ENCODE assay signal across 22 cellular contexts in genomic region chr1:76125441-76126215, GRCh38. TPM values are rescaled to one million over a fixed set of nuclear protein-coding genes. Genes with fewer than 3 reads are reported as not detected.
"Had no signal": no experiment of that assay in that cellular context is flagged by ENCODE, and none has a peak within 500 bp of the region (broad histone marks: within the 10 kb centered on the region; RNA-seq: fewer than 3 reads in every experiment).

No MANE protein-coding gene starts in this region.

- H3K27ac Mint-ChIP-seq: activated T-helper 1 cell treated with anti-CD3 and anti-CD28 coated beads, Interleukin-12 subunit alpha, Interleukin-12 subunit beta, Interleukin-2, Interleukin-4 antibody, amounts not matched to agents 30 ng/mL and 10 ng/mL and 1 ng/mL, durations not matched to agents 14 hours and 24 hours and 36 hours; effector memory CD8-positive, alpha-beta T cell; memory B cell; natural killer cell; progenitor cell of endocrine pancreas; T-cell had no signal

- ATAC-seq: activated CD4-positive, CD25-positive, alpha-beta regulatory T cell treated with anti-CD3 and anti-CD28 coated beads, Interleukin-2, amount 50 U/mL, for 24 hours; effector memory CD8-positive, alpha-beta T cell; heart right ventricle; left lobe of liver; natural killer cell; stimulated activated naive CD8-positive, alpha-beta T cell treated with anti-CD3 and anti-CD28 coated beads, Interleukin-15, Interleukin-2, amounts not matched to agents 100 U/mL and 50 U/mL, for 24 hours; T-cell had no signal

- H3K36me3 ChIP-seq: heart right ventricle, right atrium auricular region had no signal

- H3K9me3 ChIP-seq: heart right ventricle, right atrium auricular region had no signal

- H3K4me3 ChIP-seq: heart right ventricle, right atrium auricular region had no signal

- H3K27me3 ChIP-seq: heart right ventricle, right atrium auricular region had no signal

- H3K4me1 Mint-ChIP-seq: natural killer cell, T-cell had no signal

- H3K4me3 Mint-ChIP-seq: activated T-helper 1 cell treated with anti-CD3 and anti-CD28 coated beads, Interleukin-12 subunit alpha, Interleukin-12 subunit beta, Interleukin-2, Interleukin-4 antibody, amounts not matched to agents 30 ng/mL and 10 ng/mL and 1 ng/mL, durations not matched to agents 14 hours and 24 hours and 36 hours; effector memory CD8-positive, alpha-beta T cell; memory B cell; natural killer cell; T-cell had no signal

- DNase-seq: activated CD4-positive, alpha-beta T cell treated with anti-CD3 and anti-CD28 coated beads, Interleukin-2, amount 50 U/mL, for 1 hour; activated CD8-positive, alpha-beta memory T cell treated with anti-CD3 and anti-CD28 coated beads for 24 hours; activated naive CD4-positive, alpha-beta T cell; anterior cingulate cortex; cerebellar nuclear complex; dermis blood vessel endothelial cell; effector memory CD8-positive, alpha-beta T cell; heart right ventricle; natural killer cell; occipital lobe; small intestine; stimulated activated CD4-positive, alpha-beta T cell treated with anti-CD3 and anti-CD28 coated beads, Interleukin-4, amount 100 ng/mL, for 4 hours; stimulated activated CD8-positive, alpha-beta memory T cell treated with anti-CD3 and anti-CD28 coated beads, Interleukin-4, amount 100 ng/mL, for 48 hours; stimulated activated naive CD8-positive, alpha-beta T cell treated with anti-CD3 and anti-CD28 coated beads, Interleukin-15, Interleukin-2, amounts not matched to agents 100 U/mL and 50 U/mL, for 24 hours; T-cell; T-helper 9 cell had no signal

- H3K36me3 Mint-ChIP-seq: natural killer cell, T-cell had no signal

- H3K27me3 Mint-ChIP-seq: progenitor cell of endocrine pancreas, T-cell had no signal

- H3K9me3 Mint-ChIP-seq: activated T-helper 1 cell treated with anti-CD3 and anti-CD28 coated beads, Interleukin-12 subunit alpha, Interleukin-12 subunit beta, Interleukin-2, Interleukin-4 antibody, amounts not matched to agents 30 ng/mL and 10 ng/mL and 1 ng/mL, durations not matched to agents 14 hours and 24 hours and 36 hours; effector memory CD8-positive, alpha-beta T cell; memory B cell; natural killer cell; T-cell had no signal

RNA-seq across cellular contexts. Expression of gene ST6GALNAC3, which starts 51.1 kb away (rescaled TPM):
- total RNA-seq: activated T-helper 1 cell treated with anti-CD3 and anti-CD28 coated beads, Interleukin-12 subunit alpha, Interleukin-12 subunit beta, Interleukin-2, Interleukin-4 antibody, amounts not matched to agents 30 ng/mL and 10 ng/mL and 1 ng/mL, durations not matched to agents 14 hours and 24 hours and 36 hours; natural killer cell had no signal
